In genomic region chr9:121738391-121738790, GRCh38 we compare ENCODE assay signal across 21 cellular contexts.
DNase-seq lines count a peak whose midpoint lies in the region; ATAC-seq and TF ChIP-seq lines count a peak whose summit lies in the region.
"Had no signal": no experiment of that assay in that cellular context is flagged by ENCODE, and none has a peak within 500 bp of the region (broad histone marks: within the 10 kb centered on the region; RNA-seq: fewer than 3 reads in every experiment).

No MANE protein-coding gene starts in this region.

- H3K36me3 Mint-ChIP-seq in MCF 10A (ENCODE audit: insufficient read depth, unreplicated experiment): no peaks in the 10 kb centered on the region
- no peaks in the 10 kb centered on the region for H3K36me3 Mint-ChIP-seq in chondrocyte (ENCODE audit: low read depth)
- H3K36me3 Mint-ChIP-seq in nephron (ENCODE audit: low read depth): no peaks in the 10 kb centered on the region
- no peaks in the 10 kb centered on the region for H3K36me3 Mint-ChIP-seq in type B pancreatic cell
- H3K36me3 Mint-ChIP-seq in CD4-positive, alpha-beta memory T cell: no peaks in the 10 kb centered on the region
- H3K36me3 Mint-ChIP-seq: neural progenitor cell; stimulated activated memory B cell treated with anti-CD40 and anti-IgM and Interleukin-4, amounts not matched to agents 10 μg/mL and 1 μg/mL and 100 μg/mL, for 72 hours; T-cell had no signal

- H3K79me1 ChIP-seq in neuronal stem cell (ENCODE audit: low read depth, low read length): peaks cover 28% of the 10 kb centered on the region

- H3K4ac ChIP-seq in neuronal stem cell (ENCODE audit: low read length): no peak overlapping the region

- no peak for TF ChIP-seq POLR2A in breast epithelium (IDR thresholded peaks at IDR 0.05)

- no peaks in the 10 kb centered on the region for H3K27me3 ChIP-seq in breast epithelium
- peaks cover 0 to 6% (median 2%) of the 10 kb centered on the region in 3 experiments for H3K27me3 ChIP-seq in neuronal stem cell (ENCODE audit: control insufficient read depth in 3 of 3, insufficient read depth in 3 of 3, low read depth in 1 of 3, low read length in 3 of 3)
- H3K27me3 ChIP-seq in CD4-positive, alpha-beta memory T cell (ENCODE audit: insufficient read depth, low read length): no peaks in the 10 kb centered on the region
- H3K27me3 ChIP-seq: brain microvascular endothelial cell had no signal

- H3K9ac ChIP-seq in neuronal stem cell (ENCODE audit: low read depth, low read length, poor library complexity): no peak overlapping the region
- H3K9ac ChIP-seq: neural progenitor cell had no signal

- peaks cover 37% of the 10 kb centered on the region for H3K4me1 Mint-ChIP-seq in MCF 10A (ENCODE audit: insufficient read depth, unreplicated experiment)
- peaks cover 62% of the 10 kb centered on the region for H3K4me1 Mint-ChIP-seq in chondrocyte (ENCODE audit: low read depth)
- H3K4me1 Mint-ChIP-seq in nephron: peaks cover 75% of the 10 kb centered on the region
- H3K4me1 Mint-ChIP-seq in type B pancreatic cell (ENCODE audit: unreplicated experiment): peaks cover 69% of the 10 kb centered on the region
- peaks cover 0 to 5% (median 2%) of the 10 kb centered on the region in 4 donors for H3K4me1 Mint-ChIP-seq in CD4-positive, alpha-beta memory T cell

- H3K18ac ChIP-seq in neuronal stem cell (ENCODE audit: low read length): no peak overlapping the region

- ATAC-seq in GM18520 (IDR thresholded peaks at IDR 0.05; ENCODE audit: unreplicated experiment): no peak
- ATAC-seq: GM12878; stimulated activated memory B cell treated with anti-CD40 and anti-IgM and Interleukin-4, amounts not matched to agents 10 μg/mL and 1 μg/mL and 100 μg/mL, for 72 hours; T-cell had no signal

- no peak for DNase-seq in breast epithelium (ENCODE audit: low spot score in 2 of 2)
- no peak for DNase-seq in MCF 10A (ENCODE audit: unreplicated experiment)
- DNase-seq in chondrocyte (ENCODE audit: low spot score): no peak
- no peak for DNase-seq in type B pancreatic cell (ENCODE audit: extremely low spot score, unreplicated experiment)
- no peak for DNase-seq in neuronal stem cell (ENCODE audit: low spot score)
- DNase-seq in CD4-positive, alpha-beta memory T cell: no peak
- DNase-seq: 8988T; activated CD8-positive, alpha-beta memory T cell treated with anti-CD3 and anti-CD28 coated beads, Interleukin-2, amount 50 U/mL, for 4 hours; activated naive CD4-positive, alpha-beta T cell treated with anti-CD3 and anti-CD28 coated beads for 36 hours; brain microvascular endothelial cell; CD4-positive, alpha-beta T cell; mammary epithelial cell; NCI-H1436; T-cell had no signal

- H2BK12ac ChIP-seq in neuronal stem cell (ENCODE audit: low read length): no peak overlapping the region

- H2BK5ac ChIP-seq in neuronal stem cell (ENCODE audit: low read length): no peak overlapping the region

- H3K4me3 ChIP-seq in breast epithelium (peak overlapping the region in 1 of 3 donors; percentile 66), neuronal stem cell (ENCODE audit: low read length in 2 of 2) (no peak overlapping the region)
- H3K4me3 ChIP-seq in CD4-positive, alpha-beta memory T cell (ENCODE audit: low read length in 2 of 2): no peak overlapping the region
- H3K4me3 ChIP-seq: GM12878, HAP-1, neural progenitor cell, skin epidermis had no signal

- POLR2A ChIA-PET in MCF 10A (lab: Yijun Ruan, JAX): interaction anchor here (0.9 to 1.0 kb wide), 2 partner anchors 13 to 38 kb away, joined by 3 to 4 read pairs; no protein-coding TSS in a partner anchor
- POLR2A ChIA-PET in CD4-positive, alpha-beta memory T cell (lab: Charles Lee; ENCODE audit: partially characterized antibody): no interaction called here

- H3K9me3 ChIP-seq in breast epithelium (no peaks in the 10 kb centered on the region), neuronal stem cell (replicated peaks in 1 of 2; ENCODE audit: control insufficient read depth in 2 of 2, insufficient read depth in 1 of 2, low read depth in 1 of 2, low read length in 2 of 2) (no peaks in the 10 kb centered on the region)
- H3K9me3 ChIP-seq in CD4-positive, alpha-beta memory T cell (ENCODE audit: control insufficient read depth in 1 of 2, low read length in 2 of 2): no peaks in the 10 kb centered on the region
- H3K9me3 ChIP-seq: HAP-1 had no signal

- H3K9me3 Mint-ChIP-seq in MCF 10A (ENCODE audit: unreplicated experiment) (no peaks in the 10 kb centered on the region), chondrocyte (ENCODE audit: low read depth) (no peaks in the 10 kb centered on the region), nephron (no peaks in the 10 kb centered on the region), type B pancreatic cell (no peaks in the 10 kb centered on the region)
- peaks cover 0 to 2% (median 0%) of the 10 kb centered on the region in 8 donors for H3K9me3 Mint-ChIP-seq in CD4-positive, alpha-beta memory T cell
- H3K9me3 Mint-ChIP-seq: activated naive CD4-positive, alpha-beta T cell treated with anti-CD3 and anti-CD28 coated beads for 36 hours; CD4-positive, alpha-beta T cell; neural progenitor cell; stimulated activated memory B cell treated with anti-CD40 and anti-IgM and Interleukin-4, amounts not matched to agents 10 μg/mL and 1 μg/mL and 100 μg/mL, for 72 hours; T-cell had no signal

- H3K27ac Mint-ChIP-seq in MCF 10A (ENCODE audit: low read depth, unreplicated experiment): no peak overlapping the region
- H3K27ac Mint-ChIP-seq in chondrocyte (ENCODE audit: unreplicated experiment): peak overlapping the region; percentile 57
- H3K27ac Mint-ChIP-seq in nephron: peak overlapping the region; percentile 26 to 83 (median 34)
- H3K27ac Mint-ChIP-seq in type B pancreatic cell: peak overlapping the region; percentile 16
- no peak overlapping the region for H3K27ac Mint-ChIP-seq in CD4-positive, alpha-beta memory T cell
- H3K27ac Mint-ChIP-seq: activated naive CD4-positive, alpha-beta T cell treated with anti-CD3 and anti-CD28 coated beads for 36 hours; CD4-positive, alpha-beta T cell; neural progenitor cell; stimulated activated memory B cell treated with anti-CD40 and anti-IgM and Interleukin-4, amounts not matched to agents 10 μg/mL and 1 μg/mL and 100 μg/mL, for 72 hours; T-cell had no signal

- H3K4me3 Mint-ChIP-seq in MCF 10A (ENCODE audit: unreplicated experiment) (no peak overlapping the region), chondrocyte (ENCODE audit: unreplicated experiment) (no peak overlapping the region), nephron (peak overlapping the region; percentile 5 to 44 (median 36)), type B pancreatic cell (peak overlapping the region; percentile 14)
- H3K4me3 Mint-ChIP-seq in CD4-positive, alpha-beta memory T cell: no peak overlapping the region
- H3K4me3 Mint-ChIP-seq: activated naive CD4-positive, alpha-beta T cell treated with anti-CD3 and anti-CD28 coated beads for 36 hours; CD4-positive, alpha-beta T cell; neural progenitor cell; stimulated activated memory B cell treated with anti-CD40 and anti-IgM and Interleukin-4, amounts not matched to agents 10 μg/mL and 1 μg/mL and 100 μg/mL, for 72 hours; T-cell had no signal

- H2AFZ ChIP-seq in neuronal stem cell (ENCODE audit: low read length): no peak overlapping the region
- H2AFZ ChIP-seq: neural progenitor cell had no signal

- H2BK120ac ChIP-seq in neuronal stem cell (ENCODE audit: low read depth, low read length): no peak overlapping the region

- no peak overlapping the region for H2AK5ac ChIP-seq in neuronal stem cell (ENCODE audit: low read depth, low read length)

- H3K4me1 ChIP-seq in breast epithelium (peaks cover 16 to 39% of the 10 kb centered on the region in 2 donors), neuronal stem cell (ENCODE audit: control insufficient read depth in 2 of 2, insufficient read depth in 1 of 2, low read depth in 1 of 2, low read length in 2 of 2) (peaks cover 20 to 40% of the 10 kb centered on the region in 2 donors)
- H3K4me1 ChIP-seq in CD4-positive, alpha-beta memory T cell (ENCODE audit: insufficient read depth, low read length): no peaks in the 10 kb centered on the region

- H3K36me3 ChIP-seq in breast epithelium (no peaks in the 10 kb centered on the region), neuronal stem cell (replicated peaks in 1 of 2; ENCODE audit: control insufficient read depth in 2 of 2, insufficient read depth in 2 of 2, low read length in 2 of 2) (peaks cover 0 to 2% of the 10 kb centered on the region in 2 donors)
- H3K36me3 ChIP-seq in CD4-positive, alpha-beta memory T cell (ENCODE audit: insufficient read depth, low read length): no peaks in the 10 kb centered on the region
- H3K36me3 ChIP-seq: brain microvascular endothelial cell, HAP-1, neural progenitor cell had no signal

- no peak overlapping the region for H4K8ac ChIP-seq in neuronal stem cell (ENCODE audit: low read depth, low read length)

- H2BK15ac ChIP-seq in neuronal stem cell (ENCODE audit: low read length): no peak overlapping the region

- H3K23ac ChIP-seq in neuronal stem cell (ENCODE audit: low read depth, low read length, poor library complexity): no peak overlapping the region

- no peak overlapping the region for H3K14ac ChIP-seq in neuronal stem cell (ENCODE audit: low read length)

- WGBS in neuronal stem cell (ENCODE audit: extremely low coverage in 2 of 2, insufficient read length in 2 of 2, insufficient replicate concordance in 1 of 2), 2 donors: no CpG with 5 or more reads among the region's 2 CpGs

- BruUV-seq in MCF 10A (replicated peaks; lab: Mats Ljungman, UMichigan): no TSS peak

- CTCF ChIA-PET in MCF 10A (lab: Yijun Ruan, JAX): interaction anchor here (0.7 to 2.8 kb wide), 4 partner anchors 17 to 281 kb away, joined by 3 to 15 read pairs (median 4); no protein-coding TSS in a partner anchor
- CTCF ChIA-PET in CD4-positive, alpha-beta memory T cell (lab: Charles Lee; ENCODE audit: partially characterized antibody): no interaction called here

- TF ChIP-seq CTCF in breast epithelium (IDR thresholded peaks at IDR 0.05): no peak
- TF ChIP-seq CTCF in MCF 10A (IDR thresholded peaks at IDR 0.05; ENCODE audit: unreplicated experiment): no peak
- TF ChIP-seq CTCF in chondrocyte (IDR thresholded peaks at IDR 0.05): no peak
- no peak for TF ChIP-seq CTCF in nephron (IDR thresholded peaks at IDR 0.05; ENCODE audit: unreplicated experiment in 3 of 3)
- no peak for TF ChIP-seq CTCF in type B pancreatic cell (conservative IDR thresholded peaks at IDR 0.05)

- no peaks in the 10 kb centered on the region for H3K27me3 Mint-ChIP-seq in MCF 10A (ENCODE audit: insufficient read depth, unreplicated experiment)
- no peaks in the 10 kb centered on the region for H3K27me3 Mint-ChIP-seq in chondrocyte (ENCODE audit: low read depth)
- no peaks in the 10 kb centered on the region for H3K27me3 Mint-ChIP-seq in nephron (ENCODE audit: low read depth)
- H3K27me3 Mint-ChIP-seq in type B pancreatic cell: peaks cover 13% of the 10 kb centered on the region
- peaks cover 21 to 29% of the 10 kb centered on the region in 2 donors for H3K27me3 Mint-ChIP-seq in CD4-positive, alpha-beta memory T cell

- intact Hi-C loops in breast epithelium (cut with DNase I; ENCODE audit: low total_unique reads): no loop called here
- intact Hi-C loops in MCF 10A (cut with micrococcal nuclease): no loop called here
- intact Hi-C loops in CD4-positive, alpha-beta memory T cell (cut with micrococcal nuclease): no loop called here

- H3K27ac ChIP-seq in breast epithelium (peak overlapping the region; percentile 88 to 92), neuronal stem cell (replicated peaks; ENCODE audit: low read length) (no peak overlapping the region)
- H3K27ac ChIP-seq in CD4-positive, alpha-beta memory T cell (ENCODE audit: low read depth, low read length): no peak overlapping the region
- H3K27ac ChIP-seq: brain microvascular endothelial cell, neural progenitor cell had no signal

- H3K4me2 ChIP-seq in neuronal stem cell (ENCODE audit: insufficient read depth, low read length, poor library complexity, severe bottlenecking): no peak overlapping the region
- H3K4me2 ChIP-seq: neural progenitor cell had no signal

- no peak overlapping the region for H4K91ac ChIP-seq in neuronal stem cell (ENCODE audit: low read depth, low read length, poor library complexity)

Comparison
In these comparisons a context has a peak if more than half of its experiments do, and no peak if none do; other contexts are left out.
1. H3K27ac ChIP-seq: peak in breast epithelium (2 of 2); none in neuronal stem cell (single experiment) and CD4-positive, alpha-beta memory T cell (single experiment).
2. H3K27ac Mint-ChIP-seq: peak in chondrocyte (single experiment), nephron (3 of 3) and type B pancreatic cell (single experiment); none in MCF 10A (single experiment) and CD4-positive, alpha-beta memory T cell (0 of 7).
3. H3K4me3 Mint-ChIP-seq: peak in nephron (3 of 3) and type B pancreatic cell (single experiment); none in MCF 10A (single experiment), chondrocyte (single experiment) and CD4-positive, alpha-beta memory T cell (0 of 8).